Comparison of ENCODE assay signal across 18 cellular contexts in the genomic region with DNA sequence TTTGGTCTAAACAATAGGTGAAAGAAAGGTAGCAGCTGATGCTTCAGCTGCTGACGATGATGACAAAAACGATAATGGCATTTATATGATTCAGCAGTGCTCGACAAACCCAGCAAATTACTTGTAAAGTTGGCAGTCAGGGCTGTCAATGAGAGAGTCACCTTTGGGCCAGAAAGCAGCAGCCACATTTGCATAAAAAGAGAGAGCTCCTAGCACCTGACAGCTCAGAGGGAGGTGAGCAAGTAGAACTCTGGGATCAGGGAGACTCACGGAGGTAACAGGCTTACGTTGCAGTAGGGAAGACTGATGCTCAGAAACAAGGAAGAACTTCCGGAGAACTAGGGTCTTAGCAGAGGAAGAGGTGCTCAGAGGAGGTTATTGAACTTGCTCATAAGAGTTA.
DNase-seq lines count a peak whose midpoint lies in the region; ATAC-seq and TF ChIP-seq lines count a peak whose summit lies in the region.
"Had no signal": no experiment of that assay in that cellular context is flagged by ENCODE, and none has a peak within 500 bp of the region (broad histone marks: within the 10 kb centered on the region; RNA-seq: fewer than 3 reads in every experiment).

No MANE protein-coding gene starts in this region.

- no peak for TF ChIP-seq CTCF in tibial artery (IDR thresholded peaks at IDR 0.05)

- no peaks in the 10 kb centered on the region for H3K36me3 ChIP-seq in tibial artery
- H3K36me3 ChIP-seq: BLaER1, Peyer's patch, SJSA1 had no signal

- no peak for ATAC-seq in GM18517 (IDR thresholded peaks at IDR 0.05; ENCODE audit: unreplicated experiment)
- ATAC-seq: A549, T-helper 17 cell had no signal

- DNase-seq in NCI-H2029 treated with DMSO at 0.1 percent for 48 hours (lab: John Stamatoyannopoulos, UW) (peak; percentile 18), NCI-H2029 (lab: John Stamatoyannopoulos, UW) (no peak), NCI-H2081 (lab: John Stamatoyannopoulos, UW) (peak; percentile 34 to 84), NCI-H748 (lab: John Stamatoyannopoulos, UW; ENCODE audit: unreplicated experiment) (peak; percentile 77), tibial artery (no peak), cortex of kidney (lab: John Stamatoyannopoulos, UW) (no peak)
- DNase-seq: CD4-positive, alpha-beta memory T cell; DND-41; HFFc6; IMR-90; NK-92 treated with Interleukin-12 subunit alpha and Interleukin-12 subunit beta, amount 100 ng/mL, for 24 hours; Peyer's patch; T-helper 17 cell had no signal

- H3K27me3 ChIP-seq in tibial artery: no peaks in the 10 kb centered on the region
- H3K27me3 ChIP-seq: BLaER1, Peyer's patch, SJSA1 had no signal

- no peak overlapping the region for H3K4me3 ChIP-seq in tibial artery
- H3K4me3 ChIP-seq: A549, BLaER1, Peyer's patch, SJSA1 had no signal

- H3K9me3 ChIP-seq in tibial artery: no peaks in the 10 kb centered on the region
- H3K9me3 ChIP-seq: BLaER1, Peyer's patch, SJSA1 had no signal

- H3K4me1 ChIP-seq in tibial artery: no peaks in the 10 kb centered on the region
- H3K4me1 ChIP-seq: Peyer's patch, SJSA1 had no signal

- H3K27ac ChIP-seq in tibial artery: no peak overlapping the region
- H3K27ac ChIP-seq: A549, BLaER1, HL-60, Peyer's patch, SJSA1 had no signal

- intact Hi-C loops in tibial artery (cut with DNase I; ENCODE audit: low total_unique reads): no loop called here

Comparison
In these comparisons a context has a peak if more than half of its experiments do, and no peak if none do; other contexts are left out.
1. DNase-seq: peak in NCI-H2029 treated with DMSO at 0.1 percent for 48 hours (single experiment), NCI-H2081 (2 of 2) and NCI-H748 (single experiment); none in NCI-H2029 (single experiment), tibial artery (0 of 2) and cortex of kidney (single experiment).